8 cellular contexts compared by ENCODE assay signal in the genomic region with DNA sequence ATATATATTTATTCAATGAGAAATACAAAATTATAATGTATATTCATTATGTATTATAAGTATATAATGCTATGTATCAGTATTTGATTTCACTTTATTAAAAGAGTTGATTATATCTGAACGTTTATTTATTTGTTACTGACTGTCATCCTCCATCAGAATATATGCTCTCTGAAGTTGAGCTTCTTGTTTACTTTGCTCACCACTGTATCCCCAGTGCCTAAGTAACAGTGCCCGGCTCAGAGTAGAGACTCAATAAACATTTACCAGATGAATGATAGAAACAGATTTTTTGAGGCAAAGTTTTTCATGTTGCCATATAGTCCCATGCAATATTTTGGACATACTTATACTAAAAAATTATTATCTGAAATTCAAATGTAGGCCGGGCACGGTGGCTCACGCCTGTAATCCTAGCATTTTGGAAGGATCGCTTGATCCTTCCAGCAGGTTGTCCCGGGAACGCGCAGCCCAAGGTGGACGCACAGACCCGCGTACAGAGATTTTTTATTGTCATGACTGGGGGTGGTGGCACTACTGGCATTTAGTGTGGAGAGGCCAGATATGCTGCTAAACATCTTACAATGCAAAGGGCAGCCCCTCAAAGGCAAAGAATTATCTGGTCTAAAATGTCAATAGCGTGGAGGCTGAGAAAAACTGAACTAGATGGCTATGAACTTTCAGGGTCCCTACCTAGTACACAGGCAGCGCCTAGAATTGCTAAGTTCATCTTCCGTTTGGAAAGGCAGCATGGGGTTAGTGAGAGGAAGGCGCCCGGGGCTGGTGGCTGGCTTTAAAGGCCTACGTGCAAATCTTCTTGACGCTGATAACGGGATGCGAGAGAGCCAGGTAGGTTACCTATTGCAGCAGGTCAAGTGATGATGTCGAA. TPM values are rescaled to one million over a fixed set of nuclear protein-coding genes. Genes with fewer than 3 reads are reported as not detected.
DNase-seq lines count a peak whose midpoint lies in the region; ATAC-seq, FAIRE-seq and TF ChIP-seq lines count a peak whose summit lies in the region.

No MANE protein-coding gene starts in this region.

- H3K27ac ChIP-seq in keratinocyte (ENCODE audit: control insufficient read depth, insufficient read depth, low read length) (peak overlapping the region; percentile 53), substantia nigra (ENCODE audit: low read depth, low read length, poor library complexity, severe bottlenecking) (peak overlapping the region; percentile 19)

- no peaks in the 10 kb centered on the region for H4K20me1 ChIP-seq in keratinocyte (ENCODE audit: control insufficient read depth, extremely low read depth, insufficient read depth, low read length)

- ATAC-seq in GM19043 (IDR thresholded peaks at IDR 0.05; ENCODE audit: low read depth, unreplicated experiment) (peak; percentile 23), HG03280 (IDR thresholded peaks at IDR 0.05; ENCODE audit: unreplicated experiment) (peak; percentile 26)

- FAIRE-seq in keratinocyte (lab: Jason Lieb, UNC): no peak

- H3K4me1 Mint-ChIP-seq in activated naive CD8-positive, alpha-beta T cell treated with anti-CD3 and anti-CD28 coated beads for 36 hours: peaks cover 37% of the 10 kb centered on the region

- H3K9me1 ChIP-seq in keratinocyte (ENCODE audit: control insufficient read depth, extremely low read depth, insufficient read depth, low read length): peaks cover 3% of the 10 kb centered on the region

- no peaks in the 10 kb centered on the region for H3K9me3 Mint-ChIP-seq in activated naive CD8-positive, alpha-beta T cell treated with anti-CD3 and anti-CD28 coated beads for 36 hours

- peaks cover 13% of the 10 kb centered on the region for H3K4me1 ChIP-seq in keratinocyte (ENCODE audit: control insufficient read depth, extremely low read depth, insufficient read depth, low read length)

- H2AFZ ChIP-seq in keratinocyte (ENCODE audit: control insufficient read depth, low read length): peak overlapping the region; percentile 99

- no peaks in the 10 kb centered on the region for H3K36me3 ChIP-seq in keratinocyte (ENCODE audit: control insufficient read depth in 2 of 2, extremely low read depth in 1 of 2, insufficient read depth in 2 of 2, low read length in 2 of 2)

- H3K36me3 Mint-ChIP-seq in activated naive CD8-positive, alpha-beta T cell treated with anti-CD3 and anti-CD28 coated beads for 36 hours: peaks cover 37% of the 10 kb centered on the region

- peak overlapping the region; percentile 97 for H3K4me2 ChIP-seq in keratinocyte (ENCODE audit: control insufficient read depth, extremely low read depth, insufficient read depth, low read depth, low read length)

- peak overlapping the region; percentile 99 for H3K4me3 Mint-ChIP-seq in activated naive CD8-positive, alpha-beta T cell treated with anti-CD3 and anti-CD28 coated beads for 36 hours

- peaks cover 42% of the 10 kb centered on the region for H3K79me2 ChIP-seq in keratinocyte (ENCODE audit: control insufficient read depth, insufficient read depth, low read length)

- peak overlapping the region; percentile 94 for H3K27ac Mint-ChIP-seq in activated naive CD8-positive, alpha-beta T cell treated with anti-CD3 and anti-CD28 coated beads for 36 hours

- H3K9ac ChIP-seq in keratinocyte (ENCODE audit: control insufficient read depth, extremely low read depth, insufficient read depth, low read length): peak overlapping the region; percentile 93

- no peak for TF ChIP-seq CTCF in AG09309 (IDR thresholded peaks at IDR 0.05; ENCODE audit: control insufficient read depth, insufficient read depth, low read depth, low read length, missing control alignments)
- TF ChIP-seq CTCF in keratinocyte (optimal IDR thresholded peaks at IDR 0.05 in 1 of 3, IDR thresholded peaks at IDR 0.05 in 1 of 3, conservative IDR thresholded peaks at IDR 0.05 in 1 of 3; ENCODE audit: extremely low read depth in 1 of 3, insufficient read depth in 2 of 3, low read length in 3 of 3): no peak

- H3K9me3 ChIP-seq in keratinocyte (ENCODE audit: control insufficient read depth, low read depth, low read length): no peaks in the 10 kb centered on the region

- no peak for DNase-seq in AG09309 (ENCODE audit: low read depth)
- peak; percentile 2 for DNase-seq in activated naive CD8-positive, alpha-beta T cell treated with anti-CD3 and anti-CD28 coated beads for 36 hours
- DNase-seq in keratinocyte (ENCODE audit: low read depth, low spot score): no peak
- peak in 5 of 49 donors; percentile 1 to 26 (median 19) for DNase-seq in substantia nigra (lab: John Stamatoyannopoulos, UW)
- no peak for DNase-seq in iPS-NIHi7 (ENCODE audit: extremely low spot score)
- DNase-seq in ureter (ENCODE audit: low spot score): no peak

- peak overlapping the region; percentile 85 for H3K4me3 ChIP-seq in AG09309 (ENCODE audit: control insufficient read depth, low read depth, low read length)
- H3K4me3 ChIP-seq in keratinocyte (ENCODE audit: control insufficient read depth in 2 of 3, extremely low read depth in 1 of 3, insufficient read depth in 2 of 3, low read depth in 1 of 3, low read length in 3 of 3): peak overlapping the region; percentile 91 to 98 (median 94)

- H3K27me3 ChIP-seq in keratinocyte (ENCODE audit: control insufficient read depth, extremely low read depth, insufficient read depth, low read length): no peaks in the 10 kb centered on the region

- H3K27me3 Mint-ChIP-seq in activated naive CD8-positive, alpha-beta T cell treated with anti-CD3 and anti-CD28 coated beads for 36 hours: no peaks in the 10 kb centered on the region

- dilution Hi-C loops in keratinocyte (cut with MboI; ENCODE audit: extremely low pct_ligation_motif_present, low sequenced_read_pairs): no loop called here

RNA-seq across cellular contexts. Expression of a gene that starts 0.7 kb away (rescaled TPM):
- 1 to 10 TPM; 6.4 to 6.5 TPM for total RNA-seq in activated naive CD8-positive, alpha-beta T cell treated with anti-CD3 and anti-CD28 coated beads for 36 hours
- polyA plus RNA-seq in keratinocyte: 4.0 to 7.3 TPM (median 4.7 TPM) in 3 replicates
- 16.9 TPM for polyA plus RNA-seq in keratinocyte (2011; ENCODE audit: low read depth)
- polyA plus RNA-seq in keratinocyte (2011; cell fraction: cytosol; rRNA removed): 3.3 and 5.1 TPM in 2 replicates
- 5.0 and 7.3 TPM in 2 replicates for polyA plus RNA-seq in keratinocyte (2011; cell fraction: nucleus; rRNA removed)
- polyA plus RNA-seq in keratinocyte (2012; ENCODE audit: low replicate concordance): 4.5 and 6.4 TPM in 2 replicates
- polyA minus RNA-seq in keratinocyte: 0.75 to 1.8 TPM (median 1.7 TPM) in 3 replicates
- polyA minus RNA-seq in keratinocyte (2011; cell fraction: cytosol; rRNA and poly(A)+ RNA removed): 1.9 TPM
- polyA minus RNA-seq in keratinocyte (2011; cell fraction: nucleus; rRNA and poly(A)+ RNA removed): 1.3 and 1.7 TPM in 2 replicates
- total RNA-seq in ureter: 9.8 TPM

RNA-seq across cellular contexts. Expression of a gene that starts 31.0 kb away (rescaled TPM):
- total RNA-seq in activated naive CD8-positive, alpha-beta T cell treated with anti-CD3 and anti-CD28 coated beads for 36 hours: 10 to 100 TPM; 25.4 to 26.0 TPM
- polyA plus RNA-seq in keratinocyte: 66.2 to 89.8 TPM (median 68.8 TPM) in 3 replicates
- polyA plus RNA-seq in keratinocyte (2011; ENCODE audit: low read depth): 4.6 TPM
- 78.7 and 132 TPM in 2 replicates for polyA plus RNA-seq in keratinocyte (2011; cell fraction: cytosol; rRNA removed)
- 18.9 and 26.0 TPM in 2 replicates for polyA plus RNA-seq in keratinocyte (2011; cell fraction: nucleus; rRNA removed)
- 26.6 and 55.8 TPM in 2 replicates for polyA plus RNA-seq in keratinocyte (2012; ENCODE audit: low replicate concordance)
- polyA minus RNA-seq in keratinocyte: 12.6 to 18.8 TPM (median 17.5 TPM) in 3 replicates
- polyA minus RNA-seq in keratinocyte (2011; cell fraction: cytosol; rRNA and poly(A)+ RNA removed): 27.4 TPM
- 6.6 and 7.5 TPM in 2 replicates for polyA minus RNA-seq in keratinocyte (2011; cell fraction: nucleus; rRNA and poly(A)+ RNA removed)
- 50.7 TPM for total RNA-seq in ureter

RNA-seq across cellular contexts. Expression of a gene that starts 31.0 kb away (rescaled TPM):
- total RNA-seq in activated naive CD8-positive, alpha-beta T cell treated with anti-CD3 and anti-CD28 coated beads for 36 hours: 1 to 10 TPM; 1.3 to 1.9 TPM
- 45.1 to 66.0 TPM (median 65.6 TPM) in 3 replicates for polyA plus RNA-seq in keratinocyte
- 39.4 TPM for polyA plus RNA-seq in keratinocyte (2011; ENCODE audit: low read depth)
- 57.8 and 68.0 TPM in 2 replicates for polyA plus RNA-seq in keratinocyte (2011; cell fraction: cytosol; rRNA removed)
- 40.7 and 57.4 TPM in 2 replicates for polyA plus RNA-seq in keratinocyte (2011; cell fraction: nucleus; rRNA removed)
- polyA plus RNA-seq in keratinocyte (2012; ENCODE audit: low replicate concordance): 52.1 and 69.1 TPM in 2 replicates
- 5.6 to 33.0 TPM (median 18.8 TPM) in 3 replicates for polyA minus RNA-seq in keratinocyte
- polyA minus RNA-seq in keratinocyte (2011; cell fraction: cytosol; rRNA and poly(A)+ RNA removed): 25.5 TPM
- polyA minus RNA-seq in keratinocyte (2011; cell fraction: nucleus; rRNA and poly(A)+ RNA removed): 11.0 and 22.5 TPM in 2 replicates
- total RNA-seq in ureter: 399 TPM

Comparison
In these comparisons a context has a peak if more than half of its experiments do, and no peak if none do; other contexts are left out.
1. RNA of a gene that starts 31.0 kb away (total RNA-seq): 399 TPM in ureter (single experiment); 1.3 to 1.9 TPM in activated naive CD8-positive, alpha-beta T cell treated with anti-CD3 and anti-CD28 coated beads for 36 hours; every median in the first group is over 100 times any median in the second.